ENCODE assay signal across 14 cellular contexts in genomic region chr15:48355377-48355776, GRCh38. TPM values are rescaled to one million over a fixed set of nuclear protein-coding genes. Genes with fewer than 3 reads are reported as not detected.
DNase-seq lines count a peak whose midpoint lies in the region; ATAC-seq, FAIRE-seq and TF ChIP-seq lines count a peak whose summit lies in the region.
"Had no signal": no experiment of that assay in that cellular context is flagged by ENCODE, and none has a peak within 500 bp of the region (broad histone marks: within the 10 kb centered on the region; RNA-seq: fewer than 3 reads in every experiment).

No MANE protein-coding gene starts in this region.

- no peak overlapping the region for H3K56ac ChIP-seq in mesendoderm (ENCODE audit: low read length)

- H3K36me3 ChIP-seq in GM12878 (ENCODE audit: control insufficient read depth in 2 of 2, insufficient read depth in 2 of 2, low read length in 1 of 2) = no peaks in the 10 kb centered on the region
- no peaks in the 10 kb centered on the region for H3K36me3 ChIP-seq in mesendoderm (ENCODE audit: control insufficient read depth, insufficient read depth, low read length)
- H3K36me3 ChIP-seq in sigmoid colon = no peaks in the 10 kb centered on the region

- no peak overlapping the region for H3K18ac ChIP-seq in mesendoderm (ENCODE audit: low read length)

- no peaks in the 10 kb centered on the region for H3K79me2 ChIP-seq in GM12878 (ENCODE audit: control insufficient read depth, insufficient read depth, low read length)
- no peaks in the 10 kb centered on the region for H3K79me2 ChIP-seq in mesendoderm (ENCODE audit: control insufficient read depth, insufficient read depth, low read length)

- H3K4me1 Mint-ChIP-seq in immature natural killer cell = peaks cover 5 to 17% of the 10 kb centered on the region in 2 donors

- H3K27ac Mint-ChIP-seq in immature natural killer cell = no peak overlapping the region
- H3K27ac Mint-ChIP-seq: activated naive CD4-positive, alpha-beta T cell treated with anti-CD3 and anti-CD28 coated beads, Interleukin-2, amount 10 ng/mL, durations not matched to agents 7 days and 5 days had no signal

- no peak for TF ChIP-seq CTCF in GM12878 (IDR thresholded peaks at IDR 0.05 in 2 of 3, conservative IDR thresholded peaks at IDR 0.05 in 1 of 3; ENCODE audit: control insufficient read depth in 2 of 3, extremely low read depth in 1 of 3, insufficient read depth in 1 of 3, low read depth in 3 of 3, low read length in 3 of 3)
- TF ChIP-seq CTCF in sigmoid colon (IDR thresholded peaks at IDR 0.05) = no peak

- peaks cover 10% of the 10 kb centered on the region for H3K4me1 ChIP-seq in GM12878 (ENCODE audit: control insufficient read depth, insufficient read depth, low read length)
- H3K4me1 ChIP-seq in mesendoderm (ENCODE audit: control insufficient read depth, low read depth, low read length) = no peaks in the 10 kb centered on the region
- no peaks in the 10 kb centered on the region for H3K4me1 ChIP-seq in sigmoid colon

- TF ChIP-seq RAD21 in GM12878 (IDR thresholded peaks at IDR 0.05; ENCODE audit: insufficient read depth, low read depth, low read length) = no peak

- no peaks in the 10 kb centered on the region for H3K9me3 Mint-ChIP-seq in immature natural killer cell
- H3K9me3 Mint-ChIP-seq: activated naive CD4-positive, alpha-beta T cell treated with anti-CD3 and anti-CD28 coated beads, Interleukin-2, amount 10 ng/mL, durations not matched to agents 7 days and 5 days had no signal

- RAD21 ChIA-PET in GM12878 (lab: Charles Lee; ENCODE audit: unreplicated experiment) = interaction anchor here (0.7 to 1.6 kb wide), 9 partner anchors 19 to 790 kb away, joined by 3 to 7 read pairs (median 3); no protein-coding TSS in a partner anchor

- no peak overlapping the region for H4K5ac ChIP-seq in mesendoderm (ENCODE audit: low read length)

- no peak overlapping the region for H3K9ac ChIP-seq in GM12878 (ENCODE audit: control insufficient read depth, insufficient read depth, low read length)
- no peak overlapping the region for H3K9ac ChIP-seq in mesendoderm (ENCODE audit: low read length)

- H3K36me3 Mint-ChIP-seq in immature natural killer cell = no peaks in the 10 kb centered on the region
- H3K36me3 Mint-ChIP-seq: activated naive CD4-positive, alpha-beta T cell treated with anti-CD3 and anti-CD28 coated beads, Interleukin-2, amount 10 ng/mL, durations not matched to agents 7 days and 5 days had no signal

- no peak overlapping the region for H3K4me2 ChIP-seq in GM12878 (ENCODE audit: control insufficient read depth, insufficient read depth)
- no peak overlapping the region for H3K4me2 ChIP-seq in mesendoderm (ENCODE audit: low read length)

- no peaks in the 10 kb centered on the region for H4K20me1 ChIP-seq in GM12878 (ENCODE audit: control insufficient read depth, insufficient read depth)

- POLR2A ChIA-PET in GM12878 (lab: Charles Lee) = no interaction called here

- H3K27ac ChIP-seq in GM12878 (ENCODE audit: control insufficient read depth, insufficient read depth) = no peak overlapping the region
- no peak overlapping the region for H3K27ac ChIP-seq in mesendoderm (ENCODE audit: low read depth, low read length)
- H3K27ac ChIP-seq in sigmoid colon = peak overlapping the region in 1 of 4 donors; percentile 6

- H3K27me3 ChIP-seq in GM12878 (replicated peaks in 1 of 2; ENCODE audit: control insufficient read depth in 2 of 2, insufficient read depth in 2 of 2, low read length in 1 of 2) (no peaks in the 10 kb centered on the region), mesendoderm (ENCODE audit: insufficient read depth, low read length, poor library complexity) (no peaks in the 10 kb centered on the region), sigmoid colon (no peaks in the 10 kb centered on the region)

- no peak overlapping the region for H2AFZ ChIP-seq in GM12878 (ENCODE audit: control insufficient read depth, low read depth, low read length)

- no peaks in the 10 kb centered on the region for H3K9me3 ChIP-seq in GM12878 (replicated peaks; ENCODE audit: control insufficient read depth, insufficient read depth, low read length)
- H3K9me3 ChIP-seq in sigmoid colon = no peaks in the 10 kb centered on the region

- H2AK5ac ChIP-seq in mesendoderm (ENCODE audit: low read length) = no peak overlapping the region

- H3K27me3 Mint-ChIP-seq in immature natural killer cell (ENCODE audit: low read depth in 3 of 3) = peaks cover 0 to 3% (median 2%) of the 10 kb centered on the region in 3 donors

- H3K4ac ChIP-seq in mesendoderm (ENCODE audit: low read depth, low read length) = no peak overlapping the region

- BruUV-seq in GM12878 (replicated peaks; lab: Mats Ljungman, UMichigan) = no TSS peak

- in situ Hi-C loops in GM12878 (cut with MboI) = loop anchor here (10.0 to 25.0 kb wide), 2 partner anchors 807 to 1789 kb away; partner anchors contain the start of genes COPS2 and GALK2

- TF ChIP-seq POLR2A in GM12878 (IDR thresholded peaks at IDR 0.05; ENCODE audit: low read depth, low read length) (no peak), sigmoid colon (IDR thresholded peaks at IDR 0.05) (no peak)

- no peak for FAIRE-seq in GM12878 (lab: Jason Lieb, UNC)
- FAIRE-seq: endometrium had no signal

- WGBS in GM12878 (ENCODE audit: insufficient coverage, insufficient replicate concordance, low lambda C conversion rate, missing lambda C conversion rate) = 63% methylated on average over 6 of the region's 6 CpGs
- WGBS in mesendoderm (ENCODE audit: extremely low coverage, insufficient coverage, low lambda C conversion rate) = 100% methylated on average over 3 of the region's 6 CpGs
- 27 to 62% methylated on average over 6 of the region's 6 CpGs for WGBS in sigmoid colon, 2 donors

- no peak overlapping the region for H2BK5ac ChIP-seq in mesendoderm (ENCODE audit: low read length)

- H3K4me3 ChIP-seq in GM12878 = no peak overlapping the region
- H3K4me3 ChIP-seq in mesendoderm (ENCODE audit: low read length) = no peak overlapping the region
- H3K4me3 ChIP-seq in sigmoid colon = no peak overlapping the region

- no peak for TF ChIP-seq EP300 in GM12878 (IDR thresholded peaks at IDR 0.05; ENCODE audit: borderline replicate concordance in 1 of 2, control insufficient read depth in 1 of 2, low read depth in 2 of 2, low read length in 2 of 2)
- TF ChIP-seq EP300 in sigmoid colon (IDR thresholded peaks at IDR 0.05) = no peak

- no peak overlapping the region for H2BK120ac ChIP-seq in mesendoderm (ENCODE audit: low read depth, low read length)

- SMC1A ChIA-PET in GM12878 (lab: Charles Lee; ENCODE audit: uncharacterized antibody, unreplicated experiment) = interaction anchor here (0.7 to 2.5 kb wide), 12 partner anchors 10 to 1067 kb away, joined by 3 to 11 read pairs (median 4); no protein-coding TSS in a partner anchor

- H4K8ac ChIP-seq in mesendoderm (ENCODE audit: low read depth, low read length) = no peak overlapping the region

- no peak overlapping the region for H3K23ac ChIP-seq in mesendoderm (ENCODE audit: low read length)

- ATAC-seq in HG02798 (IDR thresholded peaks at IDR 0.05; ENCODE audit: poor library complexity, unreplicated experiment) = peak; percentile 27
- ATAC-seq in GM12878 = peak; percentile 80
- no peak for ATAC-seq in HG03442 (IDR thresholded peaks at IDR 0.05; ENCODE audit: unreplicated experiment)

- no peak overlapping the region for H3K4me3 Mint-ChIP-seq in immature natural killer cell
- H3K4me3 Mint-ChIP-seq: activated naive CD4-positive, alpha-beta T cell treated with anti-CD3 and anti-CD28 coated beads, Interleukin-2, amount 10 ng/mL, durations not matched to agents 7 days and 5 days had no signal

- CTCF ChIA-PET in GM12878 (lab: Yijun Ruan, JAX) = interaction anchor here (0.6 to 10.2 kb wide), 12 partner anchors 15 to 507 kb away, joined by 3 to 123 read pairs (median 8); partner anchors contain the start of gene DUT

- no peaks in the 10 kb centered on the region for H3K79me1 ChIP-seq in mesendoderm (ENCODE audit: low read length)

- intact Hi-C loops in GM12878 (cut with micrococcal nuclease; ENCODE audit: unreplicated experiment) = loop anchor here (5.0 to 10.0 kb wide), 3 partner anchors 452 to 1069 kb away; partner anchors contain the start of genes COPS2 and FGF7
- intact Hi-C loops in sigmoid colon (cut with DNase I) = loop anchor here (10.0 kb wide), 1 partner anchor 449 kb away; no protein-coding TSS in a partner anchor

- H2BK15ac ChIP-seq in mesendoderm (replicated peaks; ENCODE audit: low read depth) = no peak overlapping the region

- DNase-seq in EL = peak; percentile 51
- no peak for DNase-seq in GM12878 (ENCODE audit: low read depth, low spot score)
- DNase-seq in mesendoderm = peak; percentile 15
- DNase-seq in activated gamma-delta T cell treated with Interleukin-2 at 50 U/mL for 16 hours = no peak
- no peak for DNase-seq in immature natural killer cell
- DNase-seq in sigmoid colon = no peak
- DNase-seq: activated CD4-positive, alpha-beta T cell treated with anti-CD3 and anti-CD28 coated beads for 1 hour; activated naive CD4-positive, alpha-beta T cell treated with anti-CD3 and anti-CD28 coated beads, Interleukin-2, amount 10 ng/mL, durations not matched to agents 7 days and 5 days; NCI-H2029 treated with DMSO at 0.1 percent for 48 hours; retina; SHP77 had no signal

TF ChIP-seq in GM12878, 131 proteins besides CTCF, POLR2A, EP300 and RAD21 (continues in another document):
- 0 out of 2 replicates have a peak, but pooled peaks have one; percentile 20 for TF ChIP-seq MTA2 (IDR thresholded peaks at IDR 0.05; ENCODE audit: low read depth)
- no peak for TF ChIP-seq ATF7 (IDR thresholded peaks at IDR 0.05; ENCODE audit: low read depth)

RNA-seq across cellular contexts. Expression of gene DUT, which starts 24.1 kb away (rescaled TPM):
- 38.2 and 45.6 TPM in 2 replicates for total RNA-seq in GM12878 (2013; cell fraction: nucleolus; rRNA removed)
- total RNA-seq in GM12878 (2014; rRNA removed) (147 and 152 TPM in 2 replicates), GM12878 (2014; rRNA removed; fragmentation: Illumina TruSeq; extraction: Trizol) (96.8 and 108 TPM in 2 replicates), GM12878 (2021) (272 and 292 TPM in 2 replicates), sigmoid colon (100 to 1,000 TPM in 2 of 4 donors, 10 to 100 TPM in 2; 76.2 to 109 (median 102) TPM)
- 47.6 TPM for polyA plus RNA-seq in GM12878 (2011; ENCODE audit: low read depth)
- polyA plus RNA-seq in GM12878 (2011; rRNA removed) (147 and 250 TPM in 2 replicates), GM12878 (2014; fragmentation: Illumina TruSeq; extraction: Trizol) (142 and 146 TPM in 2 replicates), GM12878 (2014; fragmentation: Nextera tagmentation; extraction: Ambion mirVana) (10 to 100 TPM; 20.1 to 88.1 TPM), GM12878 (2014; rRNA removed) (159 and 161 TPM in 2 replicates), GM12878 (2016; fragmentation: Nextera tagmentation; extraction: Ambion mirVana) (100 to 1,000 TPM; 449 to 452 TPM), immature natural killer cell (100 to 1,000 TPM in 1 of 3 donors, 10 to 100 TPM in 2; 84.0 to 125 (median 89.7) TPM), sigmoid colon (10 to 100 TPM; 42.6 to 91.1 (median 59.9) TPM)
- 82.4 and 152 TPM in 2 replicates for polyA plus RNA-seq in GM12878 (2011; cell fraction: cytosol; rRNA removed)
- polyA plus RNA-seq in GM12878 (2011; cell fraction: nucleus; rRNA removed) = 105 and 132 TPM in 2 replicates
- 102 and 137 TPM in 2 replicates for polyA plus RNA-seq in GM12878 (2012)
- 10.9 and 17.7 TPM in 2 replicates for polyA minus RNA-seq in GM12878 (2011; rRNA and poly(A)+ RNA removed)
- 38.2 and 48.6 TPM in 2 replicates for polyA minus RNA-seq in GM12878 (2011; cell fraction: cytosol; rRNA and poly(A)+ RNA removed)
- 31.1 and 42.7 TPM in 2 replicates for polyA minus RNA-seq in GM12878 (2011; cell fraction: nucleus; rRNA and poly(A)+ RNA removed)
- polyA plus RNA-seq in mesendoderm (2013, experiment 1 of 2) = 191 TPM
- 190 TPM for polyA plus RNA-seq in mesendoderm (2013, experiment 2 of 2)

Comparison
In these comparisons a context has a peak if more than half of its experiments do, and no peak if none do; other contexts are left out.
1. DNase-seq: peak in EL (single experiment) and mesendoderm (single experiment); none in GM12878 (single experiment), activated gamma-delta T cell treated with Interleukin-2 at 50 U/mL for 16 hours (single experiment), immature natural killer cell (0 of 3) and sigmoid colon (single experiment).